Comparison of ENCODE assay signal across 2 cellular contexts in the genomic region with DNA sequence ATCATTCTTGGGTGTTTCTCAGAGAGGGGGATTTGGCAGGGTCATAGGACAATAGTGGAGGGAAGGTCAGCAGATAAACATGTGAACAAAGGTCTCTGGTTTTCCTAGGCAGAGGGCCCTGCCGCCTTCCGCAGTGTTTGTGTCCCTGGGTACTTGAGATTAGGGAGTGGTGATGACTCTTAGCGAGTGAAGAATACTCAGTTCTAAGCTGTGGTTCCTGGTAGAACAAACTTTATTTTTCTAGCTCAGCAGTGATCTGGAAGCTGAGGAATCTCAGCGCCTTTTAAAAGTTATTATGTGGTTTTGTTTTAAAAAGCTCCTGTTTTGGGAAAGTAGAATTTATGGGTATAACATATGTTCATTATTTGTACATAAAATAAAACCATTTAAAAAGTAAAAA. TPM values are rescaled to one million over a fixed set of nuclear protein-coding genes. Genes with fewer than 3 reads are reported as not detected.
"Had no signal": no experiment of that assay in that cellular context is flagged by ENCODE, and none has a peak within 500 bp of the region (broad histone marks: within the 10 kb centered on the region; RNA-seq: fewer than 3 reads in every experiment).

No MANE protein-coding gene starts in this region.

RNA-seq across cellular contexts. Expression of a gene that starts 29.9 kb away (rescaled TPM):
- total RNA-seq: MCF 10A, OCI-LY7 had no signal
